ENCODE assay signal across 9 cellular contexts in the genomic region with DNA sequence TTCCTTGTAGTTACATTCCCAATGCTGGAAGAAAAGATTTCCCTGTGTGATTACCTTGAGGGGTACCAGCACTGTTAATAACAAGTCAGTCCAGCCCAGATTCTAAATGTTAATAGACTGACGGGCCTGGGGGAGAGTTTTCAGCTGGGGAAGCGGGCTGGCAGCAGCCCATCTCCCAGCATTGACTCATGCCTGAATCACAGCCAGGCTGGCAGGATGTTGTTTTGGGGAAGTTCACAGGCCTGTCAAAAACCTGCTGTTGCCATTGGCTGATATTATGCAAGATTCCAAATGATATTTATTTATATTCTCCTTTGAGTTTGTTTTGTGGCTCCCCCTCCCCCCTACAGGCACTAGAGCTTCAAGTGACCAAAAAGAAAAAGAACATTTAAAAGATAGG.
DNase-seq lines count a peak whose midpoint lies in the region; ATAC-seq and TF ChIP-seq lines count a peak whose summit lies in the region.
"Had no signal": no experiment of that assay in that cellular context is flagged by ENCODE, and none has a peak within 500 bp of the region (broad histone marks: within the 10 kb centered on the region; RNA-seq: fewer than 3 reads in every experiment).

No MANE protein-coding gene starts in this region.

- H3K4me1 ChIP-seq in adipocyte (ENCODE audit: control insufficient read depth, insufficient read depth, low read length): peaks cover 31% of the 10 kb centered on the region
- H3K4me1 ChIP-seq in heart left ventricle: peaks cover 0 to 35% (median 5%) of the 10 kb centered on the region in 12 donors
- peaks cover 8% of the 10 kb centered on the region for H3K4me1 ChIP-seq in hepatocyte (ENCODE audit: insufficient read depth)

- H4K20me1 ChIP-seq in hepatocyte (ENCODE audit: insufficient read depth, poor library complexity, severe bottlenecking): no peaks in the 10 kb centered on the region

- H3K27me3 ChIP-seq in HL-60 (ENCODE audit: insufficient read depth, poor library complexity, severe bottlenecking) (no peaks in the 10 kb centered on the region), adipocyte (replicated peaks; ENCODE audit: control insufficient read depth, insufficient read depth, low read length) (peaks cover 38% of the 10 kb centered on the region), heart left ventricle (no peaks in the 10 kb centered on the region), hepatocyte (no peaks in the 10 kb centered on the region)

- H3K36me3 ChIP-seq in adipocyte (ENCODE audit: control insufficient read depth, insufficient read depth, low read length, severe bottlenecking): no peaks in the 10 kb centered on the region
- no peaks in the 10 kb centered on the region for H3K36me3 ChIP-seq in heart left ventricle
- no peaks in the 10 kb centered on the region for H3K36me3 ChIP-seq in hepatocyte (replicated peaks; ENCODE audit: insufficient read depth, low read depth)

- H3K9me2 ChIP-seq in hepatocyte (replicated peaks; ENCODE audit: insufficient read depth): no peaks in the 10 kb centered on the region

- DNase-seq in HL-60 (ENCODE audit: low read depth in 1 of 2, low spot score in 1 of 2) (peak; percentile 6 to 38), adipocyte (ENCODE audit: low read depth) (peak; percentile 64), heart left ventricle (peak; percentile 6 to 58 (median 32)), smooth muscle cell of the brain vasculature (ENCODE audit: low read depth, low spot score) (peak; percentile 59), NCI-H146 treated with DMSO at 0.1 percent for 48 hours (lab: John Stamatoyannopoulos, UW; ENCODE audit: unreplicated experiment) (no peak), hepatocyte (ENCODE audit: low spot score) (no peak)
- DNase-seq in activated CD4-positive, alpha-beta T cell treated with anti-CD3 and anti-CD28 coated beads for 4 hours: no peak
- DNase-seq: stimulated activated naive CD4-positive, alpha-beta T cell treated with Interleukin-2 at 50 U/mL for 16 hours had no signal

- WGBS in heart left ventricle, 4 donors: 35 to 45% (median 40%) methylated on average over 2 of the region's 2 CpGs
- WGBS in hepatocyte (ENCODE audit: low lambda C conversion rate, missing lambda C conversion rate): 74% methylated on average over 2 of the region's 2 CpGs

- TF ChIP-seq POLR2A in heart left ventricle (IDR thresholded peaks at IDR 0.05): no peak

- peak in 2 of 4 donors; percentile 33 to 66 for ATAC-seq in heart left ventricle
- no peak for ATAC-seq in GM18861 (IDR thresholded peaks at IDR 0.05; ENCODE audit: unreplicated experiment)

- H3K4me3 ChIP-seq in HL-60 (replicated peaks; ENCODE audit: insufficient read depth, low read length): no peak overlapping the region
- no peak overlapping the region for H3K4me3 ChIP-seq in adipocyte (ENCODE audit: low read length)
- no peak overlapping the region for H3K4me3 ChIP-seq in heart left ventricle
- H3K4me3 ChIP-seq in hepatocyte: no peak overlapping the region

- intact Hi-C loops in heart left ventricle (cut with DNase I): no loop called here

- no peak overlapping the region for H3K9ac ChIP-seq in adipocyte (ENCODE audit: low read length)

- H3K9me3 ChIP-seq in adipocyte (ENCODE audit: control insufficient read depth, low read length) (peaks cover 7% of the 10 kb centered on the region), heart left ventricle (no peaks in the 10 kb centered on the region), hepatocyte (ENCODE audit: low read depth) (no peaks in the 10 kb centered on the region)

- H3K79me2 ChIP-seq in hepatocyte: no peaks in the 10 kb centered on the region

- TF ChIP-seq CTCF in HL-60 (IDR thresholded peaks at IDR 0.05; ENCODE audit: insufficient read depth, low read length) (no peak), heart left ventricle (IDR thresholded peaks at IDR 0.05) (no peak), hepatocyte (IDR thresholded peaks at IDR 0.05; ENCODE audit: poor library complexity) (no peak)

- no peak overlapping the region for H3K4me2 ChIP-seq in hepatocyte

- H3K27ac ChIP-seq in HL-60 (replicated peaks) (no peak overlapping the region), heart left ventricle (no peak overlapping the region), hepatocyte (no peak overlapping the region)

- H2AFZ ChIP-seq in hepatocyte: no peak overlapping the region

Comparison
In these comparisons a context has a peak if more than half of its experiments do, and no peak if none do; other contexts are left out.
1. DNase-seq: peak in HL-60 (2 of 2), adipocyte (single experiment), heart left ventricle (5 of 5) and smooth muscle cell of the brain vasculature (single experiment); none in NCI-H146 treated with DMSO at 0.1 percent for 48 hours (single experiment), activated CD4-positive, alpha-beta T cell treated with anti-CD3 and anti-CD28 coated beads for 4 hours (0 of 2) and hepatocyte (single experiment).